ENCODE assay signal across 25 cellular contexts in the genomic region with DNA sequence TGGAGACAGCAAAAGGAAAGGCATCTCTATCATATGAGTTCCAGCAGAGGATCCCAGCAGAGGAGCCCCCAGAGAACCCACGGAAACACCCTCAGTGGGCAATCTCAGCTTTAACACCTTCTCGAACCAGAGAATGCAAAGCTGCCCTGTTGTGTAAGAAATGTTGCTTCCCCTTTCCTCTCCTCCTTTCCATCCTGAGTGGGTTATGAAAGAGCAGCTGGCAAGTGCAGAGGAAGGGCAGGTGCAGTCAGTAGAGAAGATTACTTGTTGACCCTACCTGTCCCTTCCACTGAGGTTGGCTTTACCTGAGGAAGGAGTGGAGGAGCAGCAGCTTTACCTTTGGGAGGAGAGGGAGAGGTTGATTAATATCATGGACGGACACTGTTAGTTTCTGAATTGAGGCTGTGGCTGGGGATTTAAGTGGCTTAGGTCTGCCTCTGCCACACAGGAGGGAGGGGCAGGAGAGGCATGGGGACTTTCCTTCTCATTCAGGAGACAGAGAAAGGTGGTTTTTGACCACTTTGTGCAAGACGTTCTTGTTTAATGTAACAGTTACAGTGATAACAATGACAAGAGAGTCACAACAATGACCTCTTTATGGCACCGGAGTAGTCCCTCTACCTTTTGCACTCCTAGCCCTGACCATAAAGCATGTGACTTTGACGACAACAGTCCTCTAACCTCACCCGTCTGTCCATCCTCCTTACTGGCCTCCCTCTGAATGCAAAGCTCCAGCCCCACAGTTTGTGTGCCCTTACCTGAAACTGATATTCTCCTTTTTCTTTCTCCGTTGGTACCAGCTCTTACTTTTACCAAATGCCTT.
DNase-seq lines count a peak whose midpoint lies in the region; ATAC-seq and TF ChIP-seq lines count a peak whose summit lies in the region.
"Had no signal": no experiment of that assay in that cellular context is flagged by ENCODE, and none has a peak within 500 bp of the region (broad histone marks: within the 10 kb centered on the region; RNA-seq: fewer than 3 reads in every experiment).

No MANE protein-coding gene starts in this region.

- DNase-seq in right atrium auricular region (ENCODE audit: low spot score) (peak; percentile 7), left cardiac atrium (no peak), coronary artery (ENCODE audit: low spot score) (peak; percentile 35), left colon (no peak), mesenteric fat pad (ENCODE audit: low spot score) (no peak)
- DNase-seq: activated CD8-positive, alpha-beta T cell treated with anti-CD3 and anti-CD28 coated beads, Interleukin-2, amount 10 ng/mL, durations not matched to agents 7 days and 5 days; dermis blood vessel endothelial cell; DMS153; gastrocnemius medialis; GDM1; GM23248; KG1; NCI-H2171; NCI-H510A treated with DMSO at 0.1 percent for 48 hours; right lobe of liver; stimulated activated CD4-positive, alpha-beta T cell treated with anti-CD3 and anti-CD28 coated beads, Interleukin-4, amount 100 ng/mL, for 24 hours; substantia nigra; T-helper 2 cell; upper lobe of left lung had no signal

- H3K27ac ChIP-seq in right atrium auricular region (no peak overlapping the region), coronary artery (no peak overlapping the region)
- H3K27ac ChIP-seq: BLaER1, gastrocnemius medialis, GM23248, right lobe of liver, SK-N-MC, upper lobe of left lung had no signal

- peaks cover 0 to 11% of the 10 kb centered on the region in 2 donors for H3K4me1 ChIP-seq in right atrium auricular region
- H3K4me1 ChIP-seq: right lobe of liver, upper lobe of left lung had no signal

- H3K4me3 ChIP-seq in right atrium auricular region (no peak overlapping the region), coronary artery (no peak overlapping the region)
- H3K4me3 ChIP-seq: BLaER1, gastrocnemius medialis, GM23248, right lobe of liver, SK-N-MC, upper lobe of left lung had no signal

- intact Hi-C loops in left cardiac atrium (cut with DNase I) (no loop called here), left colon (cut with DNase I, micrococcal nuclease) (no loop called here)

- no peaks in the 10 kb centered on the region for H3K36me3 ChIP-seq in right atrium auricular region
- H3K36me3 ChIP-seq: BLaER1, gastrocnemius medialis, right lobe of liver, upper lobe of left lung had no signal

- H3K9me3 ChIP-seq in right atrium auricular region = no peaks in the 10 kb centered on the region
- H3K9me3 ChIP-seq: gastrocnemius medialis, right lobe of liver, upper lobe of left lung had no signal

- ATAC-seq in left cardiac atrium = no peak
- peak; percentile 54 for ATAC-seq in HG03432 (IDR thresholded peaks at IDR 0.05; ENCODE audit: unreplicated experiment)
- no peak for ATAC-seq in esophagus mucosa
- ATAC-seq in left colon = no peak
- ATAC-seq: activated CD8-positive, alpha-beta T cell treated with anti-CD3 and anti-CD28 coated beads, Interleukin-2, amount 10 ng/mL, durations not matched to agents 7 days and 5 days; activated naive CD4-positive, alpha-beta T cell treated with anti-CD3 and anti-CD28 coated beads, Interleukin-2, amount 50 U/mL, for 72 hours; gastrocnemius medialis; right lobe of liver; stimulated activated effector memory CD8-positive, alpha-beta T cell treated with anti-CD3 and anti-CD28 coated beads, Interleukin-12 subunit alpha, Interleukin-12 subunit beta, amount 100 ng/mL, for 72 hours had no signal

- H3K27me3 ChIP-seq in right atrium auricular region = no peaks in the 10 kb centered on the region
- H3K27me3 ChIP-seq: BLaER1, gastrocnemius medialis, right lobe of liver, upper lobe of left lung had no signal

- TF ChIP-seq CTCF in right atrium auricular region (IDR thresholded peaks at IDR 0.05) (no peak), coronary artery (IDR thresholded peaks at IDR 0.05) (no peak)

Comparison
In these comparisons a context has a peak if more than half of its experiments do, and no peak if none do; other contexts are left out.
1. DNase-seq: peak in right atrium auricular region (single experiment) and coronary artery (single experiment); none in left cardiac atrium (single experiment), left colon (0 of 2) and mesenteric fat pad (single experiment).